In genomic region chr1:39572379-39573096, GRCh38 we compare ENCODE assay signal across 14 cellular contexts. TPM values are rescaled to one million over a fixed set of nuclear protein-coding genes. Genes with fewer than 3 reads are reported as not detected.
DNase-seq lines count a peak whose midpoint lies in the region; ATAC-seq, FAIRE-seq and TF ChIP-seq lines count a peak whose summit lies in the region.
"Had no signal": no experiment of that assay in that cellular context is flagged by ENCODE, and none has a peak within 500 bp of the region (broad histone marks: within the 10 kb centered on the region; RNA-seq: fewer than 3 reads in every experiment).

No MANE protein-coding gene starts in this region.

- H4K20me1 ChIP-seq in hepatocyte (ENCODE audit: insufficient read depth, poor library complexity, severe bottlenecking), result peaks cover 71% of the 10 kb centered on the region

- intact Hi-C loops in CD4-positive, alpha-beta memory T cell (cut with micrococcal nuclease), result no loop called here
- intact Hi-C loops in body of pancreas (cut with DNase I), result no loop called here

- no peak overlapping the region for H2AFZ ChIP-seq in hepatocyte

- no peak for FAIRE-seq in A549 (lab: Jason Lieb, UNC)

- no peak for TF ChIP-seq POLR2A in A549 (IDR thresholded peaks at IDR 0.05; ENCODE audit: low read length)
- no peak for TF ChIP-seq POLR2A in gastroesophageal sphincter (IDR thresholded peaks at IDR 0.05)
- TF ChIP-seq POLR2A in body of pancreas (IDR thresholded peaks at IDR 0.05), result no peak

- H3K4me3 Mint-ChIP-seq in CD4-positive, alpha-beta memory T cell, result peak overlapping the region in 2 of 8 donors; percentile 90 to 99

- TF ChIP-seq RAD21 in A549 (conservative IDR thresholded peaks at IDR 0.05 in 1 of 2, IDR thresholded peaks at IDR 0.05 in 1 of 2), result no peak

- peak overlapping the region; percentile 96 for H3K4me2 ChIP-seq in A549
- H3K4me2 ChIP-seq in hepatocyte, result peak overlapping the region; percentile 98

- ATAC-seq in A549 (no peak), gastroesophageal sphincter (no peak), body of pancreas (no peak), GM18502 (IDR thresholded peaks at IDR 0.05; ENCODE audit: poor library complexity, unreplicated experiment) (no peak)
- ATAC-seq: HCT116; stimulated activated naive B cell treated with anti-CD40 and anti-IgM and Interleukin-4, amounts not matched to agents 10 μg/mL and 1 μg/mL and 100 μg/mL, for 72 hours had no signal

- TF ChIP-seq CTCF in A549 (IDR thresholded peaks at IDR 0.05), result no peak
- TF ChIP-seq CTCF in hepatocyte (IDR thresholded peaks at IDR 0.05; ENCODE audit: poor library complexity), result no peak
- TF ChIP-seq CTCF in gastroesophageal sphincter (IDR thresholded peaks at IDR 0.05), result no peak
- no peak for TF ChIP-seq CTCF in body of pancreas (IDR thresholded peaks at IDR 0.05)

- peak overlapping the region in 6 of 7 donors; percentile 5 to 74 (median 30) for H3K27ac Mint-ChIP-seq in CD4-positive, alpha-beta memory T cell

- no peaks in the 10 kb centered on the region for H3K27me3 Mint-ChIP-seq in CD4-positive, alpha-beta memory T cell
- H3K27me3 Mint-ChIP-seq: stimulated activated naive B cell treated with anti-CD40 and anti-IgM and Interleukin-4, amounts not matched to agents 10 μg/mL and 1 μg/mL and 100 μg/mL, for 72 hours had no signal

- no peaks in the 10 kb centered on the region for H3K27me3 ChIP-seq in CD4-positive, alpha-beta memory T cell (ENCODE audit: insufficient read depth, low read length)
- H3K27me3 ChIP-seq in hepatocyte (no peaks in the 10 kb centered on the region), gastroesophageal sphincter (no peaks in the 10 kb centered on the region), body of pancreas (no peaks in the 10 kb centered on the region)

- peaks cover 86% of the 10 kb centered on the region for H3K79me2 ChIP-seq in hepatocyte

- H3K4me1 Mint-ChIP-seq in CD4-positive, alpha-beta memory T cell, result peaks cover 31 to 46% (median 39%) of the 10 kb centered on the region in 4 donors

- H3K9me2 ChIP-seq in hepatocyte (replicated peaks; ENCODE audit: insufficient read depth), result no peaks in the 10 kb centered on the region

- DNase-seq in A549 (ENCODE audit: low read depth in 1 of 2, low spot score in 1 of 2) (no peak), SK-N-MC (ENCODE audit: low read depth, low spot score) (no peak), hepatocyte (ENCODE audit: low spot score) (no peak), body of pancreas (no peak)
- no peak for DNase-seq in CD4-positive, alpha-beta memory T cell
- no peak for DNase-seq in stimulated activated CD8-positive, alpha-beta memory T cell treated with anti-CD3 and anti-CD28 coated beads, Interleukin-4, amount 100 ng/mL, for 48 hours
- DNase-seq: cerebellar nuclear complex; immature natural killer cell; Kasumi-1; NCI-H2171 treated with DMSO at 0.1 percent for 48 hours; stimulated activated naive B cell treated with anti-CD40 and anti-IgM and Interleukin-4, amounts not matched to agents 10 μg/mL and 1 μg/mL and 100 μg/mL, for 72 hours had no signal

- WGBS in A549 (ENCODE audit: missing lambda C conversion rate), result 75% methylated on average over 5 of the region's 5 CpGs
- 71% methylated on average over 5 of the region's 5 CpGs for WGBS in hepatocyte (ENCODE audit: low lambda C conversion rate, missing lambda C conversion rate)
- WGBS in gastroesophageal sphincter (ENCODE audit: low coverage in 1 of 2), 2 donors, result 64 to 65% methylated on average over 5 of the region's 5 CpGs
- WGBS in body of pancreas, 2 donors, result 29 to 41% methylated on average over 5 of the region's 5 CpGs

- H3K27ac ChIP-seq in A549 (no peak overlapping the region), SK-N-MC (no peak overlapping the region), hepatocyte (no peak overlapping the region), gastroesophageal sphincter (no peak overlapping the region), body of pancreas (peak overlapping the region in 1 of 4 donors; percentile 17)
- H3K27ac ChIP-seq in CD4-positive, alpha-beta memory T cell (ENCODE audit: low read depth, low read length), result no peak overlapping the region

- H3K36me3 ChIP-seq in CD4-positive, alpha-beta memory T cell (ENCODE audit: insufficient read depth, low read length), result peaks cover 47% of the 10 kb centered on the region
- H3K36me3 ChIP-seq in SK-N-MC (ENCODE audit: insufficient read depth, low read length) (peaks cover 79% of the 10 kb centered on the region), hepatocyte (replicated peaks; ENCODE audit: insufficient read depth, low read depth) (peaks cover 10% of the 10 kb centered on the region), gastroesophageal sphincter (peaks cover 4 to 52% of the 10 kb centered on the region in 2 donors), body of pancreas (replicated peaks in 1 of 2; ENCODE audit: insufficient read depth in 1 of 2, low read depth in 2 of 2) (peaks cover 24 to 27% of the 10 kb centered on the region in 2 donors)

- H3K9me3 Mint-ChIP-seq in CD4-positive, alpha-beta memory T cell, result no peaks in the 10 kb centered on the region
- H3K9me3 Mint-ChIP-seq: immature natural killer cell; stimulated activated naive B cell treated with anti-CD40 and anti-IgM and Interleukin-4, amounts not matched to agents 10 μg/mL and 1 μg/mL and 100 μg/mL, for 72 hours had no signal

- CTCF ChIA-PET in A549 (lab: Yijun Ruan, JAX), result interaction anchor here (0.8 to 3.0 kb wide), 3 partner anchors 26 to 474 kb away, joined by 3 to 13 read pairs (median 3); no protein-coding TSS in a partner anchor
- CTCF ChIA-PET in CD4-positive, alpha-beta memory T cell (lab: Charles Lee; ENCODE audit: partially characterized antibody), result no interaction called here

- H3K4me3 ChIP-seq in A549 (no peak overlapping the region), SK-N-MC (peak overlapping the region; percentile 38; the same call in 1 of the 2 replicates), hepatocyte (no peak overlapping the region), gastroesophageal sphincter (no peak overlapping the region), body of pancreas (no peak overlapping the region)
- no peak overlapping the region for H3K4me3 ChIP-seq in CD4-positive, alpha-beta memory T cell (ENCODE audit: low read length in 2 of 2)

- H3K4me1 ChIP-seq in A549, result peaks cover 24% of the 10 kb centered on the region; the same call in 2 of the 3 replicates
- H3K4me1 ChIP-seq in CD4-positive, alpha-beta memory T cell (ENCODE audit: insufficient read depth, low read length), result peaks cover 38% of the 10 kb centered on the region
- peaks cover 25% of the 10 kb centered on the region for H3K4me1 ChIP-seq in hepatocyte (ENCODE audit: insufficient read depth)
- peaks cover 5 to 42% (median 22%) of the 10 kb centered on the region in 3 donors for H3K4me1 ChIP-seq in gastroesophageal sphincter
- peaks cover 74% of the 10 kb centered on the region for H3K4me1 ChIP-seq in body of pancreas

- H3K36me3 Mint-ChIP-seq in CD4-positive, alpha-beta memory T cell, result peaks cover 45 to 75% of the 10 kb centered on the region in 2 donors

- POLR2A ChIA-PET in A549 (lab: Yijun Ruan, JAX), result no interaction called here
- POLR2A ChIA-PET in CD4-positive, alpha-beta memory T cell (lab: Charles Lee; ENCODE audit: partially characterized antibody), result no interaction called here

- no peak overlapping the region for H3K9ac ChIP-seq in SK-N-MC (ENCODE audit: insufficient read length)

- no peaks in the 10 kb centered on the region for H3K9me3 ChIP-seq in A549
- no peaks in the 10 kb centered on the region for H3K9me3 ChIP-seq in CD4-positive, alpha-beta memory T cell (ENCODE audit: control insufficient read depth in 1 of 2, low read length in 2 of 2)
- no peaks in the 10 kb centered on the region for H3K9me3 ChIP-seq in SK-N-MC (ENCODE audit: low read depth, low read length)
- no peaks in the 10 kb centered on the region for H3K9me3 ChIP-seq in hepatocyte (ENCODE audit: low read depth)
- no peaks in the 10 kb centered on the region for H3K9me3 ChIP-seq in gastroesophageal sphincter
- no peaks in the 10 kb centered on the region for H3K9me3 ChIP-seq in body of pancreas

- no peak for TF ChIP-seq EP300 in A549 (IDR thresholded peaks at IDR 0.05)
- no peak for TF ChIP-seq EP300 in gastroesophageal sphincter (IDR thresholded peaks at IDR 0.05)

TF ChIP-seq in A549, 52 proteins besides CTCF, POLR2A, EP300 and RAD21:
- TF ChIP-seq KDM5A (IDR thresholded peaks at IDR 0.05) (no peak), NPAS2 (CRISPR knock-in tag; IDR thresholded peaks at IDR 0.05; ENCODE audit: borderline replicate concordance) (no peak), CHD4 (IDR thresholded peaks at IDR 0.05; ENCODE audit: borderline replicate concordance) (no peak), ESRRA (IDR thresholded peaks at IDR 0.05; ENCODE audit: borderline replicate concordance, low read length) (no peak), NR3C1 (IDR thresholded peaks at IDR 0.05) (no peak), EHF (CRISPR knock-in tag; IDR thresholded peaks at IDR 0.05) (no peak)
- TF ChIP-seq, protein P1, sequence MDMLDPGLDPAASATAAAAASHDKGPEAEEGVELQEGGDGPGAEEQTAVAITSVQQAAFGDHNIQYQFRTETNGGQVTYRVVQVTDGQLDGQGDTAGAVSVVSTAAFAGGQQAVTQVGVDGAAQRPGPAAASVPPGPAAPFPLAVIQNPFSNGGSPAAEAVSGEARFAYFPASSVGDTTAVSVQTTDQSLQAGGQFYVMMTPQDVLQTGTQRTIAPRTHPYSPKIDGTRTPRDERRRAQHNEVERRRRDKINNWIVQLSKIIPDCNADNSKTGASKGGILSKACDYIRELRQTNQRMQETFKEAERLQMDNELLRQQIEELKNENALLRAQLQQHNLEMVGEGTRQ (IDR thresholded peaks at IDR 0.05), result no peak

RNA-seq across cellular contexts. Expression of gene PABPC4, which starts 4.1 kb away (rescaled TPM):
- 55.1 and 75.3 TPM in 2 replicates for polyA plus RNA-seq in A549 (2011; rRNA removed)
- 69.6 and 78.9 TPM in 2 replicates for polyA plus RNA-seq in A549 (2012; cell fraction: cytosol; rRNA removed)
- 217 and 220 TPM in 2 replicates for polyA plus RNA-seq in A549 (2012; cell fraction: nucleus; rRNA removed)
- 131 to 138 TPM (median 131 TPM) in 3 replicates for polyA plus RNA-seq in A549 (2017; fragmentation: RNase III; extraction: RNeasy Plus Mini Kit Qiagen cat#74134 plus additional on column Dnase treatment)
- 116 and 132 TPM in 2 replicates for polyA minus RNA-seq in A549 (2011; rRNA and poly(A)+ RNA removed)
- total RNA-seq in CD4-positive, alpha-beta memory T cell, result 100 to 1,000 TPM; 240 TPM
- 10 to 100 TPM; 17.2 to 40.5 TPM for polyA plus RNA-seq in CD4-positive, alpha-beta memory T cell
- 100 and 130 TPM in 2 replicates for total RNA-seq in hepatocyte
- 71.5 and 82.3 TPM in 2 replicates for polyA plus RNA-seq in hepatocyte
- total RNA-seq in gastroesophageal sphincter, result 100 to 1,000 TPM; 101 to 160 (median 123) TPM
- total RNA-seq in body of pancreas, result 100 to 1,000 TPM; 419 to 540 TPM
